In genomic region chr1:204369006-204369726, GRCh38 we compare ENCODE assay signal across 20 cellular contexts. TPM values are rescaled to one million over a fixed set of nuclear protein-coding genes. Genes with fewer than 3 reads are reported as not detected.
DNase-seq lines count a peak whose midpoint lies in the region; ATAC-seq and TF ChIP-seq lines count a peak whose summit lies in the region.
"Had no signal": no experiment of that assay in that cellular context is flagged by ENCODE, and none has a peak within 500 bp of the region (broad histone marks: within the 10 kb centered on the region; RNA-seq: fewer than 3 reads in every experiment).

No MANE protein-coding gene starts in this region.

- no peaks in the 10 kb centered on the region for H3K4me1 ChIP-seq in foreskin keratinocyte
- H3K4me1 ChIP-seq: upper lobe of right lung had no signal

- H3K27me3 ChIP-seq in dorsolateral prefrontal cortex: no peaks in the 10 kb centered on the region
- H3K27me3 ChIP-seq in foreskin keratinocyte: peaks cover 24% of the 10 kb centered on the region
- H3K27me3 ChIP-seq: upper lobe of right lung had no signal

- peak overlapping the region in 3 of 59 donors; percentile 2 to 8 (median 5) for H3K4me3 ChIP-seq in dorsolateral prefrontal cortex
- H3K4me3 ChIP-seq: upper lobe of right lung had no signal

- DNase-seq in Ammon's horn (ENCODE audit: low spot score) (peak; percentile 82), Kasumi-1 (lab: John Stamatoyannopoulos, UW) (peak; percentile 24 to 47), dorsolateral prefrontal cortex (peak in 5 of 10 donors; percentile 60 to 78 (median 74)), midbrain (lab: John Stamatoyannopoulos, UW) (peak; percentile 81), cerebellum (ENCODE audit: low spot score) (no peak), foreskin keratinocyte (no peak)
- DNase-seq: activated CD4-positive, alpha-beta T cell treated with anti-CD3 and anti-CD28 coated beads for 1 hour; activated CD8-positive, alpha-beta T cell treated with anti-CD3 and anti-CD28 coated beads for 36 hours; effector CD4-positive, alpha-beta T cell; GF-D8; NCI-H1436; NCI-H2081 treated with DMSO at 0.1 percent for 48 hours; NCI-H82; upper lobe of right lung had no signal

- ATAC-seq in foreskin keratinocyte: no peak
- ATAC-seq in HG03045 (IDR thresholded peaks at IDR 0.05; ENCODE audit: unreplicated experiment): no peak
- no peak for ATAC-seq in HG03460 (IDR thresholded peaks at IDR 0.05; ENCODE audit: unreplicated experiment)
- ATAC-seq: activated CD8-positive, alpha-beta T cell treated with anti-CD3 and anti-CD28 coated beads for 36 hours; HCT116; left lobe of liver; upper lobe of right lung had no signal

- intact Hi-C loops in dorsolateral prefrontal cortex (cut with DNase I): loop anchor here in 1 of 2 donors (5.0 to 10.0 kb wide), 4 partner anchors 33 to 374 kb away; partner anchors contain the start of gene SOX13

- TF ChIP-seq CTCF in dorsolateral prefrontal cortex (IDR thresholded peaks at IDR 0.05 in 54 of 56, conservative IDR thresholded peaks at IDR 0.05 in 2 of 56; ENCODE audit: low read depth in 1 of 56, partially characterized antibody in 56 of 56): peak in 4 of 56 donors; percentile 4 to 31 (median 21)
- TF ChIP-seq CTCF in foreskin keratinocyte (conservative IDR thresholded peaks at IDR 0.05): no peak

- peak overlapping the region in 57 of 59 donors; percentile 30 to 91 (median 76) for H3K27ac ChIP-seq in dorsolateral prefrontal cortex
- H3K27ac ChIP-seq in foreskin keratinocyte: no peak overlapping the region
- H3K27ac ChIP-seq: KMS-11, RWPE1, upper lobe of right lung had no signal

RNA-seq across cellular contexts. Expression of gene PLEKHA6, which starts 9.4 kb away (rescaled TPM):
- total RNA-seq in dorsolateral prefrontal cortex (100 to 1,000 TPM in 47 of 120 experiments, 10 to 100 TPM in 73; 49.5 to 154 (median 97.2) TPM), cerebellum (13.6 TPM), foreskin keratinocyte (4.4 and 6.0 TPM in 2 replicates)
- 2.0 and 2.4 TPM in 2 replicates for polyA plus RNA-seq in foreskin keratinocyte

RNA-seq across cellular contexts. Expression of gene PPP1R15B, which starts 42.5 kb away (rescaled TPM):
- 10 to 100 TPM; 26.2 to 55.9 (median 35.6) TPM for total RNA-seq in dorsolateral prefrontal cortex
- 29.7 TPM for total RNA-seq in cerebellum
- total RNA-seq in foreskin keratinocyte: 28.8 TPM in 2 replicates
- polyA plus RNA-seq in foreskin keratinocyte: 7.0 and 8.8 TPM in 2 replicates

Comparison
In these comparisons a context has a peak if more than half of its experiments do, and no peak if none do; other contexts are left out.
1. DNase-seq: peak in Ammon's horn (single experiment), Kasumi-1 (2 of 2) and midbrain (single experiment); none in cerebellum (single experiment) and foreskin keratinocyte (0 of 2).